In genomic region chr3:185363662-185364203, GRCh38 we compare ENCODE assay signal across 8 cellular contexts. TPM values are rescaled to one million over a fixed set of nuclear protein-coding genes. Genes with fewer than 3 reads are reported as not detected.
DNase-seq lines count a peak whose midpoint lies in the region; ATAC-seq and TF ChIP-seq lines count a peak whose summit lies in the region.

No MANE protein-coding gene starts in this region.

- TF ChIP-seq CTCF in CD14-positive monocyte (IDR thresholded peaks at IDR 0.05) (no peak), HFF-Myc (IDR thresholded peaks at IDR 0.05; ENCODE audit: low read depth, low read length, missing control alignments) (no peak), RWPE2 (IDR thresholded peaks at IDR 0.05; ENCODE audit: poor library complexity, severe bottlenecking) (no peak), fibroblast of lung (conservative IDR thresholded peaks at IDR 0.05 in 1 of 2, IDR thresholded peaks at IDR 0.05 in 1 of 2; ENCODE audit: low read depth in 1 of 2, low read length in 2 of 2) (no peak), ovary (IDR thresholded peaks at IDR 0.05) (no peak)

- no peaks in the 10 kb centered on the region for H4K20me1 ChIP-seq in fibroblast of lung (ENCODE audit: control insufficient read depth, extremely low read depth, insufficient read depth, low read length)

- peaks cover 29 to 46% (median 34%) of the 10 kb centered on the region in 3 donors for H3K27me3 Mint-ChIP-seq in CD14-positive monocyte (ENCODE audit: low read depth in 3 of 3)

- H3K27ac ChIP-seq in RWPE2 (ENCODE audit: poor library complexity, severe bottlenecking), result peak overlapping the region; percentile 68
- no peak overlapping the region for H3K27ac ChIP-seq in fibroblast of lung (ENCODE audit: insufficient read depth, low read length)
- peak overlapping the region in 1 of 2 donors; percentile 52 for H3K27ac ChIP-seq in ovary

- ATAC-seq in RWPE2 (ENCODE audit: low read depth), result peak; percentile 50; the same call in 2 of the 3 replicates
- ATAC-seq in GM21360 (IDR thresholded peaks at IDR 0.05; ENCODE audit: unreplicated experiment), result no peak
- no peak for ATAC-seq in GM19463 (IDR thresholded peaks at IDR 0.05; ENCODE audit: unreplicated experiment)

- no peak for DNase-seq in CD14-positive monocyte (ENCODE audit: low spot score)
- no peak for DNase-seq in HFF-Myc (ENCODE audit: extremely low read depth, low read depth)
- no peak for DNase-seq in RWPE2 (ENCODE audit: low spot score)
- DNase-seq in fibroblast of lung (ENCODE audit: low read depth in 2 of 2), result no peak
- no peak for DNase-seq in ovary
- no peak for DNase-seq in RKO (ENCODE audit: low spot score)

- H3K27ac Mint-ChIP-seq in CD14-positive monocyte, result peak overlapping the region in 3 of 7 donors; percentile 24 to 86 (median 67)

- no peaks in the 10 kb centered on the region for H3K36me3 Mint-ChIP-seq in CD14-positive monocyte

- H3K4me3 ChIP-seq in HFF-Myc (replicated peaks; ENCODE audit: low read depth, low read length) (peak overlapping the region; percentile 38), RWPE2 (ENCODE audit: severe bottlenecking) (peak overlapping the region; percentile 38), fibroblast of lung (replicated peaks in 1 of 4; ENCODE audit: control extremely low read depth in 1 of 4, insufficient read depth in 1 of 4, low read depth in 3 of 4, low read length in 4 of 4) (peak overlapping the region; percentile 51 to 90 (median 54)), ovary (peak overlapping the region; percentile 47)

- H3K36me3 ChIP-seq in RWPE2 (ENCODE audit: low read depth) (no peaks in the 10 kb centered on the region), fibroblast of lung (ENCODE audit: control insufficient read depth, insufficient read depth, low read length) (no peaks in the 10 kb centered on the region), ovary (no peaks in the 10 kb centered on the region)

- WGBS in ovary, 3 donors, result 2 to 11% (median 4%) methylated on average over 8 of the region's 8 CpGs

- H3K9ac ChIP-seq in fibroblast of lung (ENCODE audit: insufficient read depth, low read length), result no peak overlapping the region

- H3K9me3 Mint-ChIP-seq in CD14-positive monocyte, result peaks cover 0 to 2% (median 0%) of the 10 kb centered on the region in 7 donors

- no peak for TF ChIP-seq EP300 in ovary (IDR thresholded peaks at IDR 0.05)

- H3K4me1 ChIP-seq in RWPE2 (ENCODE audit: insufficient read depth, poor library complexity, severe bottlenecking) (peaks cover 30% of the 10 kb centered on the region), fibroblast of lung (ENCODE audit: control insufficient read depth, extremely low read depth, insufficient read depth, low read length) (no peaks in the 10 kb centered on the region), ovary (ENCODE audit: insufficient read depth) (no peaks in the 10 kb centered on the region)

- intact Hi-C loops in CD14-positive monocyte (cut with micrococcal nuclease) (no loop called here), ovary (cut with DNase I) (no loop called here)

- no peaks in the 10 kb centered on the region for H3K79me2 ChIP-seq in fibroblast of lung (ENCODE audit: control insufficient read depth, insufficient read depth, low read length)

- H3K4me3 Mint-ChIP-seq in CD14-positive monocyte, result peak overlapping the region; percentile 89 to 97

- H3K4me2 ChIP-seq in fibroblast of lung (ENCODE audit: extremely low read depth, insufficient read depth, low read length), result peak overlapping the region; percentile 74

- peaks cover 16% of the 10 kb centered on the region for H3K4me1 Mint-ChIP-seq in CD14-positive monocyte

- H2AFZ ChIP-seq in fibroblast of lung (ENCODE audit: low read length), result peak overlapping the region; percentile 68

- H3K9me3 ChIP-seq in RWPE2 (ENCODE audit: severe bottlenecking) (no peaks in the 10 kb centered on the region), fibroblast of lung (ENCODE audit: control insufficient read depth, insufficient read depth, low read depth, low read length) (no peaks in the 10 kb centered on the region), ovary (no peaks in the 10 kb centered on the region)

- no peaks in the 10 kb centered on the region for H3K27me3 ChIP-seq in RWPE2 (ENCODE audit: insufficient read depth, poor library complexity, severe bottlenecking)
- peaks cover 3% of the 10 kb centered on the region for H3K27me3 ChIP-seq in fibroblast of lung (ENCODE audit: control insufficient read depth, insufficient read depth, low read length)
- H3K27me3 ChIP-seq in ovary, result no peaks in the 10 kb centered on the region

- no peak for TF ChIP-seq POLR2A in ovary (IDR thresholded peaks at IDR 0.05)

RNA-seq across cellular contexts. Expression of gene MAP3K13, which starts 0.8 kb away (rescaled TPM):
- polyA plus RNA-seq in CD14-positive monocyte, result 10 to 100 TPM; 30.9 to 34.2 TPM
- total RNA-seq in fibroblast of lung, result 13.4 and 15.0 TPM in 2 replicates
- polyA plus RNA-seq in fibroblast of lung, result 22.3 and 28.2 TPM in 2 replicates
- polyA plus RNA-seq in fibroblast of lung (2012), result 21.5 and 24.7 TPM in 2 replicates
- polyA minus RNA-seq in fibroblast of lung (ENCODE audit: low replicate concordance), result 2.8 and 6.9 TPM in 2 replicates
- total RNA-seq in ovary, result 10 to 100 TPM; 14.5 to 40.5 (median 28.0) TPM
- polyA plus RNA-seq in ovary, result 10 to 100 TPM; 21.0 to 29.8 TPM
